27 cellular contexts compared by ENCODE assay signal in the genomic region with DNA sequence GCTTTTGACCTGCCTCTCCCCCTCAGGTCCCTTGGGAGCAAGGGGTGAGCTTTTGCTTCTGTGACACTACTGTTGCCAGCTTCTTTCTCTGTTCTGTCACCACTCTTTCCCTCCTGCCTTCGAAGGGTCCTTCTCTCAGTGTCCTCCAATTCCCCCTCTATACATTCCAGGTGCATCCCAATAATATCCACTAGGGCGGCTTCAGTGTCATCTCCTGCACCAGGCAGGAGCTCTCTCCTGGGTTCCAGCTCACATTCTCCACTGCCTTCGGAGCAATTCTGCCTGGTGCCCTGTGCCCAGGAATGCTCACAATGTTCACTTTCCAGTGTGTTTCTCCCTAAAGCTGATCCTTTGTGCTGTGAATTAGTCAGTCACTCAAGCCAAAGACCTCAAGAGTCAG.
DNase-seq lines count a peak whose midpoint lies in the region; ATAC-seq, FAIRE-seq and TF ChIP-seq lines count a peak whose summit lies in the region.
"Had no signal": no experiment of that assay in that cellular context is flagged by ENCODE, and none has a peak within 500 bp of the region (broad histone marks: within the 10 kb centered on the region; RNA-seq: fewer than 3 reads in every experiment).

No MANE protein-coding gene starts in this region.

- no peak for TF ChIP-seq CTCF in A549 (IDR thresholded peaks at IDR 0.05)
- no peak for TF ChIP-seq CTCF in esophagus muscularis mucosa (IDR thresholded peaks at IDR 0.05)
- no peak for TF ChIP-seq CTCF in neural crest cell (conservative IDR thresholded peaks at IDR 0.05)
- no peak for TF ChIP-seq CTCF in adrenal gland (IDR thresholded peaks at IDR 0.05)
- no peak for TF ChIP-seq CTCF in body of pancreas (IDR thresholded peaks at IDR 0.05)

- H3K27me3 Mint-ChIP-seq in neural crest cell (ENCODE audit: low read depth): peaks cover 41% of the 10 kb centered on the region
- H3K27me3 Mint-ChIP-seq: dendritic cell treated with granulocyte-macrophage colony-stimulating factor and Interleukin-4, amounts not matched to agents 40 ng/mL and 50 ng/mL, for 4 days had no signal

- TF ChIP-seq POLR2A in A549 (IDR thresholded peaks at IDR 0.05; ENCODE audit: low read length) (no peak), esophagus muscularis mucosa (IDR thresholded peaks at IDR 0.05; ENCODE audit: low read depth) (no peak), adrenal gland (IDR thresholded peaks at IDR 0.05) (no peak), body of pancreas (IDR thresholded peaks at IDR 0.05) (no peak)

- DNase-seq in A549 (ENCODE audit: low read depth in 1 of 2, low spot score in 1 of 2) (no peak), HEK293T (ENCODE audit: extremely low spot score) (peak; percentile 49), esophagus muscularis mucosa (ENCODE audit: extremely low spot score) (peak; percentile 75), neural crest cell (ENCODE audit: low read depth, low spot score) (no peak), adrenal gland (no peak), NCI-H774 (lab: John Stamatoyannopoulos, UW) (no peak), body of pancreas (no peak), LoVo (ENCODE audit: low spot score) (no peak)
- DNase-seq: activated CD4-positive, alpha-beta memory T cell treated with anti-CD3 and anti-CD28 coated beads for 36 hours; activated CD4-positive, alpha-beta T cell treated with anti-CD3 and anti-CD28 coated beads for 1 hour; activated T-cell treated with anti-CD3 and anti-CD28 coated beads, Interleukin-2, amount 50 U/mL, for 72 hours; CD8-positive, alpha-beta T cell; esophagus squamous epithelium; foreskin melanocyte; immature natural killer cell; NCI-H2081 treated with DMSO at 0.1 percent for 48 hours; Peyer's patch; posterior cingulate gyrus; SHP77 treated with DMSO at 0.1 percent for 48 hours; stimulated activated CD4-positive, alpha-beta T cell treated with anti-CD3 and anti-CD28 coated beads, Interleukin-12 subunit alpha, Interleukin-12 subunit beta, amount 100 ng/mL, for 4 hours; stimulated activated CD4-positive, alpha-beta T cell treated with anti-CD3 and anti-CD28 coated beads, Interleukin-2, amount 100 ng/mL, for 48 hours; upper lobe of left lung had no signal

- H3K4me3 ChIP-seq in A549 (no peak overlapping the region), esophagus muscularis mucosa (no peak overlapping the region), adrenal gland (no peak overlapping the region), body of pancreas (no peak overlapping the region)
- H3K4me3 ChIP-seq: esophagus squamous epithelium, Peyer's patch, upper lobe of left lung had no signal

- H3K36me3 ChIP-seq in esophagus muscularis mucosa: no peaks in the 10 kb centered on the region
- H3K36me3 ChIP-seq in adrenal gland (replicated peaks in 1 of 2): no peaks in the 10 kb centered on the region
- H3K36me3 ChIP-seq in body of pancreas (replicated peaks in 1 of 2; ENCODE audit: insufficient read depth in 1 of 2, low read depth in 2 of 2): no peaks in the 10 kb centered on the region
- H3K36me3 ChIP-seq: esophagus squamous epithelium, Peyer's patch, upper lobe of left lung had no signal

- H3K4me1 Mint-ChIP-seq in neural crest cell: no peaks in the 10 kb centered on the region
- H3K4me1 Mint-ChIP-seq: immature natural killer cell had no signal

- peaks cover 2% of the 10 kb centered on the region for H3K9me3 Mint-ChIP-seq in neural crest cell

- H3K36me3 Mint-ChIP-seq in neural crest cell (ENCODE audit: low read depth): no peaks in the 10 kb centered on the region
- H3K36me3 Mint-ChIP-seq: activated CD4-positive, alpha-beta memory T cell treated with anti-CD3 and anti-CD28 coated beads for 36 hours; CD8-positive, alpha-beta T cell; immature natural killer cell had no signal

- TF ChIP-seq RAD21 in A549 (conservative IDR thresholded peaks at IDR 0.05 in 1 of 2, IDR thresholded peaks at IDR 0.05 in 1 of 2): no peak

- no peak overlapping the region for H3K4me3 Mint-ChIP-seq in neural crest cell
- H3K4me3 Mint-ChIP-seq: activated CD4-positive, alpha-beta memory T cell treated with anti-CD3 and anti-CD28 coated beads for 36 hours; activated T-cell treated with anti-CD3 and anti-CD28 coated beads, Interleukin-2, amount 50 U/mL, for 72 hours; CD8-positive, alpha-beta T cell; dendritic cell treated with granulocyte-macrophage colony-stimulating factor and Interleukin-4, amounts not matched to agents 40 ng/mL and 50 ng/mL, for 4 days; immature natural killer cell; T-helper 2 cell treated with Interferon-gamma antibody and Interleukin-4, amounts not matched to agents 5 μg/mL and 100 μg/mL, for 36 hours had no signal

- POLR2A ChIA-PET in A549 (lab: Yijun Ruan, JAX) (no interaction called here), HEK293T (lab: Yijun Ruan, JAX) (interaction anchor here (1.4 kb wide), 1 partner anchor 13 kb away, joined by 5 read pairs; no protein-coding TSS in a partner anchor)

- H3K27ac ChIP-seq in A549 (no peak overlapping the region), esophagus muscularis mucosa (replicated peaks in 1 of 4) (no peak overlapping the region), adrenal gland (no peak overlapping the region), body of pancreas (no peak overlapping the region)
- H3K27ac ChIP-seq: esophagus squamous epithelium, Peyer's patch, upper lobe of left lung had no signal

- WGBS in A549 (ENCODE audit: missing lambda C conversion rate): 0% methylated on average over 3 of the region's 3 CpGs
- whole genome bisulfite sequencing in esophagus muscularis mucosa: 86% methylated on average over 3 of the region's 3 CpGs
- WGBS in adrenal gland, 4 donors: 79 to 84% (median 79%) methylated on average over 3 of the region's 3 CpGs
- 58 to 70% methylated on average over 3 of the region's 3 CpGs for WGBS in body of pancreas, 2 donors

- no peaks in the 10 kb centered on the region for H3K4me1 ChIP-seq in A549
- H3K4me1 ChIP-seq in esophagus muscularis mucosa: no peaks in the 10 kb centered on the region
- H3K4me1 ChIP-seq in adrenal gland (replicated peaks in 1 of 2): no peaks in the 10 kb centered on the region
- no peaks in the 10 kb centered on the region for H3K4me1 ChIP-seq in body of pancreas
- H3K4me1 ChIP-seq: Peyer's patch, upper lobe of left lung had no signal

- peak overlapping the region; percentile 59 for H3K27ac Mint-ChIP-seq in neural crest cell (ENCODE audit: unreplicated experiment)
- H3K27ac Mint-ChIP-seq: activated CD4-positive, alpha-beta memory T cell treated with anti-CD3 and anti-CD28 coated beads for 36 hours; activated T-cell treated with anti-CD3 and anti-CD28 coated beads, Interleukin-2, amount 50 U/mL, for 72 hours; CD8-positive, alpha-beta T cell; dendritic cell treated with granulocyte-macrophage colony-stimulating factor and Interleukin-4, amounts not matched to agents 40 ng/mL and 50 ng/mL, for 4 days; immature natural killer cell; T-helper 2 cell treated with Interferon-gamma antibody and Interleukin-4, amounts not matched to agents 5 μg/mL and 100 μg/mL, for 36 hours had no signal

- intact Hi-C loops in esophagus muscularis mucosa (cut with DNase I): no loop called here
- intact Hi-C loops in adrenal gland (cut with DNase I): no loop called here
- intact Hi-C loops in body of pancreas (cut with DNase I): no loop called here

- CTCF ChIA-PET in A549 (lab: Yijun Ruan, JAX): interaction anchor here (0.9 to 2.0 kb wide), 4 partner anchors 8 to 167 kb away, joined by 3 to 7 read pairs (median 4); no protein-coding TSS in a partner anchor
- CTCF ChIA-PET in HEK293T (lab: Yijun Ruan, JAX): interaction anchor here (0.7 to 1.0 kb wide), 3 partner anchors 13 to 130 kb away, joined by 3 to 4 read pairs (median 3); no protein-coding TSS in a partner anchor

- peaks cover 4% of the 10 kb centered on the region; the same call in 2 of the 3 replicates for H3K9me3 ChIP-seq in A549
- H3K9me3 ChIP-seq in esophagus muscularis mucosa: peaks cover 0 to 6% (median 2%) of the 10 kb centered on the region in 4 donors
- H3K9me3 ChIP-seq in adrenal gland (replicated peaks in 1 of 3): peaks cover 0 to 4% (median 0%) of the 10 kb centered on the region in 3 donors
- H3K9me3 ChIP-seq in body of pancreas: peaks cover 0 to 10% (median 0%) of the 10 kb centered on the region in 3 donors
- H3K9me3 ChIP-seq: esophagus squamous epithelium, Peyer's patch had no signal

- H3K27me3 ChIP-seq in esophagus muscularis mucosa (no peaks in the 10 kb centered on the region), adrenal gland (no peaks in the 10 kb centered on the region), body of pancreas (no peaks in the 10 kb centered on the region)
- H3K27me3 ChIP-seq: esophagus squamous epithelium, Peyer's patch, upper lobe of left lung had no signal

- peak; percentile 52 to 72; a peak in 3 of 6 replicates for ATAC-seq in A549
- ATAC-seq in body of pancreas: no peak
- ATAC-seq: activated T-cell treated with anti-CD3 and anti-CD28 coated beads, Interleukin-2, amount 50 U/mL, for 72 hours; CD8-positive, alpha-beta T cell; left lobe of liver; sciatic nerve had no signal

- no peak overlapping the region for H3K4me2 ChIP-seq in A549

- TF ChIP-seq EP300 in A549 (IDR thresholded peaks at IDR 0.05) (no peak), esophagus muscularis mucosa (IDR thresholded peaks at IDR 0.05) (no peak)

- no peak for FAIRE-seq in A549 (lab: Jason Lieb, UNC)
- FAIRE-seq: A204.1 had no signal

TF ChIP-seq in A549, 52 proteins besides CTCF, POLR2A, EP300 and RAD21 (continues in another document):
- TF ChIP-seq SMC3 (IDR thresholded peaks at IDR 0.05) (no peak), CHD4 (IDR thresholded peaks at IDR 0.05; ENCODE audit: borderline replicate concordance) (no peak), HOXB13 (CRISPR knock-in tag; IDR thresholded peaks at IDR 0.05; ENCODE audit: low read depth) (no peak)
- TF ChIP-seq, protein P1, sequence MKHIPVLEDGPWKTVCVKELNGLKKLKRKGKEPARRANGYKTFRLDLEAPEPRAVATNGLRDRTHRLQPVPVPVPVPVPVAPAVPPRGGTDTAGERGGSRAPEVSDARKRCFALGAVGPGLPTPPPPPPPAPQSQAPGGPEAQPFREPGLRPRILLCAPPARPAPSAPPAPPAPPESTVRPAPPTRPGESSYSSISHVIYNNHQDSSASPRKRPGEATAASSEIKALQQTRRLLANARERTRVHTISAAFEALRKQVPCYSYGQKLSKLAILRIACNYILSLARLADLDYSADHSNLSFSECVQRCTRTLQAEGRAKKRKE (CRISPR knock-in tag; IDR thresholded peaks at IDR 0.05; ENCODE audit: low read depth): no peak

TF ChIP-seq in HEK293T, 16 proteins besides CTCF, POLR2A, EP300 and RAD21:
- TF ChIP-seq L3MBTL2 (conservative IDR thresholded peaks at IDR 0.05): no peak
- TF ChIP-seq TARDBP (IDR thresholded peaks at IDR 0.05): no peak
- TF ChIP-seq FOXM1 (IDR thresholded peaks at IDR 0.05; ENCODE audit: borderline replicate concordance): no peak
- TF ChIP-seq SUZ12 (IDR thresholded peaks at IDR 0.05): no peak
- no peak for TF ChIP-seq HDGF (IDR thresholded peaks at IDR 0.05; ENCODE audit: borderline replicate concordance)

Comparison
In these comparisons a context has a peak if more than half of its experiments do, and no peak if none do; other contexts are left out.
1. DNase-seq: peak in HEK293T (single experiment) and esophagus muscularis mucosa (single experiment); none in A549 (0 of 2), neural crest cell (single experiment), adrenal gland (0 of 7), NCI-H774 (single experiment), body of pancreas (0 of 4) and LoVo (single experiment).